Comparison of ENCODE assay signal across 10 cellular contexts in the genomic region with DNA sequence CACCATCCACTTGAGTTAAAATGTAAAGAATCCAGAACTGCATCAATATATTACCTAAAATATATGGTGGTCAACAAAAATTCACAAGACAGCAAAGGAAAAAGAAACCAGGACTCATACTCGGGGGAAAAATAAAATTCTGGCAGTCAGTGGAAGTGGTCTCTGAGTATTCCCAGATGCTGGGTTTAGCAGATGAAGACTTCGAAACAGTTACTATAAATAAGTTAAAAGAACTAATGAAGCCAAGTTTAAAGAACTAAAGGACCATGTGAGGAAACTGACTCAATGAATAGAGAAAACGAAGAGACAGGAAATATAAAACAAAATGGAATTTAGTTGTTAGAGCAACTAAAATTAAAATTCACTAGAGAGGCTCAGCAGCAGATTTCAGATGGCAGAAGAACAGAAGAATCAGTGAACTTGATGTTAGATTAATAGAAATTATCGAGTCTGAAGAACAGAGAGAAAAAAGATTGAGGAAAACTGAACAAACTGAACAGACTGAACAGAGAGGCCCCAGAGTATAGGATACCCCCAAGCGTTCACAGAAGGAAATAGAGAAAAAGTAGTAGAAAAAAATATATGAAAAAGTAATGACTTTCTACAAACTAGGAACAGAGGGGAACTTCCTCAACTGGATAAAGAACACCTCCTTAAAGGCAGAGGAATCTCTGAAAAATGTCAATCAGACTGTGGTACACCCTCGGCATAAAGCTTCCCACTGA. TPM values are rescaled to one million over a fixed set of nuclear protein-coding genes. Genes with fewer than 3 reads are reported as not detected.
DNase-seq lines count a peak whose midpoint lies in the region; ATAC-seq and TF ChIP-seq lines count a peak whose summit lies in the region.
"Had no signal": no experiment of that assay in that cellular context is flagged by ENCODE, and none has a peak within 500 bp of the region (broad histone marks: within the 10 kb centered on the region; RNA-seq: fewer than 3 reads in every experiment).

No MANE protein-coding gene starts in this region.

- peaks cover 29% of the 10 kb centered on the region for H3K36me3 Mint-ChIP-seq in activated CD8-positive, alpha-beta memory T cell treated with anti-CD3 and anti-CD28 coated beads, Interleukin-2, amount 10 ng/mL, durations not matched to agents 7 days and 5 days
- peaks cover 15% of the 10 kb centered on the region for H3K36me3 Mint-ChIP-seq in memory B cell

- peaks cover 2 to 41% of the 10 kb centered on the region in 2 donors for H3K4me1 ChIP-seq in ascending aorta
- H3K4me1 ChIP-seq in stomach smooth muscle (ENCODE audit: control insufficient read depth, insufficient read depth, low read length): peaks cover 38% of the 10 kb centered on the region
- H3K4me1 ChIP-seq in testis: peaks cover 15% of the 10 kb centered on the region
- H3K4me1 ChIP-seq: SJSA1 had no signal

- H3K27ac Mint-ChIP-seq in activated CD8-positive, alpha-beta memory T cell treated with anti-CD3 and anti-CD28 coated beads, Interleukin-2, amount 10 ng/mL, durations not matched to agents 7 days and 5 days: peak overlapping the region; percentile 26
- peak overlapping the region; percentile 28 for H3K27ac Mint-ChIP-seq in memory B cell

- no peaks in the 10 kb centered on the region for H3K9me3 Mint-ChIP-seq in activated CD8-positive, alpha-beta memory T cell treated with anti-CD3 and anti-CD28 coated beads, Interleukin-2, amount 10 ng/mL, durations not matched to agents 7 days and 5 days (ENCODE audit: low read depth)
- H3K9me3 Mint-ChIP-seq in memory B cell: no peaks in the 10 kb centered on the region

- no peak overlapping the region for H3K4me3 Mint-ChIP-seq in activated CD8-positive, alpha-beta memory T cell treated with anti-CD3 and anti-CD28 coated beads, Interleukin-2, amount 10 ng/mL, durations not matched to agents 7 days and 5 days
- no peak overlapping the region for H3K4me3 Mint-ChIP-seq in memory B cell

- H3K27ac ChIP-seq in ascending aorta: peak overlapping the region; percentile 67 to 82
- H3K27ac ChIP-seq in stomach smooth muscle (ENCODE audit: low read length): peak overlapping the region; percentile 79
- H3K27ac ChIP-seq in testis: no peak overlapping the region
- H3K27ac ChIP-seq: SJSA1 had no signal

- TF ChIP-seq CTCF in ascending aorta (IDR thresholded peaks at IDR 0.05): no peak
- TF ChIP-seq CTCF in testis (IDR thresholded peaks at IDR 0.05): no peak

- ATAC-seq in activated CD8-positive, alpha-beta memory T cell treated with anti-CD3 and anti-CD28 coated beads, Interleukin-2, amount 10 ng/mL, durations not matched to agents 7 days and 5 days: no peak
- ATAC-seq in memory B cell (ENCODE audit: low read depth): no peak

- H3K36me3 ChIP-seq in ascending aorta (no peaks in the 10 kb centered on the region), stomach smooth muscle (ENCODE audit: control insufficient read depth in 2 of 2, insufficient read depth in 2 of 2, low read length in 2 of 2) (no peaks in the 10 kb centered on the region), testis (ENCODE audit: low read depth, missing control alignments) (no peaks in the 10 kb centered on the region)
- H3K36me3 ChIP-seq: SJSA1 had no signal

- H3K27me3 ChIP-seq in ascending aorta: no peaks in the 10 kb centered on the region
- H3K27me3 ChIP-seq in stomach smooth muscle (ENCODE audit: control insufficient read depth in 1 of 2, insufficient read depth in 2 of 2, low read length in 2 of 2): no peaks in the 10 kb centered on the region
- no peaks in the 10 kb centered on the region for H3K27me3 ChIP-seq in testis
- H3K27me3 ChIP-seq: SJSA1 had no signal

- CTCF ChIA-PET in activated CD8-positive, alpha-beta memory T cell treated with anti-CD3 and anti-CD28 coated beads, Interleukin-2, amount 10 ng/mL, durations not matched to agents 7 days and 5 days (lab: Charles Lee): interaction anchor here (0.9 kb wide), 1 partner anchor 18 kb away, joined by 3 read pairs; no protein-coding TSS in a partner anchor

- H3K4me3 ChIP-seq in ascending aorta: peak overlapping the region in 1 of 2 donors; percentile 3
- peak overlapping the region; percentile 51 to 59 for H3K4me3 ChIP-seq in stomach smooth muscle (ENCODE audit: low read length in 2 of 2)
- no peak overlapping the region for H3K4me3 ChIP-seq in testis
- H3K4me3 ChIP-seq: SJSA1 had no signal

- peaks cover 37% of the 10 kb centered on the region for H3K4me1 Mint-ChIP-seq in activated CD8-positive, alpha-beta memory T cell treated with anti-CD3 and anti-CD28 coated beads, Interleukin-2, amount 10 ng/mL, durations not matched to agents 7 days and 5 days
- H3K4me1 Mint-ChIP-seq in memory B cell: peaks cover 40% of the 10 kb centered on the region

- no peak for DNase-seq in activated CD8-positive, alpha-beta memory T cell treated with anti-CD3 and anti-CD28 coated beads, Interleukin-2, amount 10 ng/mL, durations not matched to agents 7 days and 5 days
- no peak for DNase-seq in activated CD8-positive, alpha-beta memory T cell treated with anti-CD3 and anti-CD28 coated beads for 24 hours
- DNase-seq in ascending aorta (ENCODE audit: low spot score in 2 of 2): no peak
- DNase-seq in memory B cell (ENCODE audit: low spot score in 2 of 2): no peak
- no peak for DNase-seq in midbrain (lab: John Stamatoyannopoulos, UW)
- DNase-seq in testis: no peak
- no peak for DNase-seq in NCI-H2081 (lab: John Stamatoyannopoulos, UW)
- DNase-seq: ACHN had no signal

- no peaks in the 10 kb centered on the region for H3K27me3 Mint-ChIP-seq in activated CD8-positive, alpha-beta memory T cell treated with anti-CD3 and anti-CD28 coated beads, Interleukin-2, amount 10 ng/mL, durations not matched to agents 7 days and 5 days
- H3K27me3 Mint-ChIP-seq in memory B cell: no peaks in the 10 kb centered on the region

- WGBS in testis, 2 donors: 53 to 63% methylated on average over 6 of the region's 6 CpGs

- H3K9ac ChIP-seq in stomach smooth muscle (ENCODE audit: low read length in 2 of 2): peak overlapping the region; percentile 47 to 52

- no peaks in the 10 kb centered on the region for H3K9me3 ChIP-seq in ascending aorta
- H3K9me3 ChIP-seq in stomach smooth muscle (ENCODE audit: control insufficient read depth in 2 of 2, low read length in 2 of 2): no peaks in the 10 kb centered on the region
- H3K9me3 ChIP-seq in testis: no peaks in the 10 kb centered on the region
- H3K9me3 ChIP-seq: SJSA1 had no signal

- no peak for TF ChIP-seq POLR2A in testis (IDR thresholded peaks at IDR 0.05)

- intact Hi-C loops in ascending aorta (cut with DNase I): no loop called here
- intact Hi-C loops in testis (cut with DNase I; ENCODE audit: low total_unique reads): no loop called here

RNA-seq across cellular contexts. Expression of a gene that starts 27.9 kb away (rescaled TPM):
- 10 to 100 TPM; 57.4 to 72.0 TPM for total RNA-seq in activated CD8-positive, alpha-beta memory T cell treated with anti-CD3 and anti-CD28 coated beads, Interleukin-2, amount 10 ng/mL, durations not matched to agents 7 days and 5 days
- total RNA-seq in ascending aorta (8.0 TPM), testis (10 to 100 TPM; 13.8 to 13.9 TPM)
- 12.1 TPM for polyA plus RNA-seq in testis (ENCODE audit: insufficient read depth, low read depth, low replicate concordance)
- total RNA-seq: SJSA1 had no signal

Comparison
In these comparisons a context has a peak if more than half of its experiments do, and no peak if none do; other contexts are left out.
1. H3K27ac ChIP-seq: peak in ascending aorta (2 of 2) and stomach smooth muscle (single experiment); none in testis (0 of 2).
2. H3K4me3 ChIP-seq: peak in stomach smooth muscle (2 of 2); none in testis (0 of 2).